ENCODE assay signal across 28 cellular contexts in the genomic region with DNA sequence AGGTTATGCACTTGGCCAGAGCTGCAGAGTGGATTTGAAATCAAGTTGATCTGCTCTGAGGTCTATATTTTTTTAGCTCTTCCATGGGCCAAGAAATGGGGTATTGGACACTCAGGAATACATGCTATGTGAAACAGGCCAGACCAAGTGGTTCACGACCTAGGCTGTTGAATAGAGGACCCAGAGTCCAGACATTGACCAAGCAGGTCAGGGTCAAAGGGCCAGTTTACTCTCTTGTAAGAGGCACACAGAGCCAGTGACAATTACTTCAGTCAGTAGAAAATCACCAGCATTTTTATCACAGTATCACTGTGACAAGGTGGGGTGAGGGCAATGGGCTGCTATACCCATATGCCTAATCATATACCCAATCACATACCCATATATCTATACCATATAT.
"Had no signal": no experiment of that assay in that cellular context is flagged by ENCODE, and none has a peak within 500 bp of the region (broad histone marks: within the 10 kb centered on the region; RNA-seq: fewer than 3 reads in every experiment).

No MANE protein-coding gene starts in this region.

- H3K4me3 ChIP-seq: colonic mucosa, coronary artery, dorsolateral prefrontal cortex, esophagus muscularis mucosa, esophagus squamous epithelium, gastrocnemius medialis, gastroesophageal sphincter, heart left ventricle, heart right ventricle had no signal

- H3K36me3 ChIP-seq: colonic mucosa, esophagus muscularis mucosa, esophagus squamous epithelium, gastrocnemius medialis, gastroesophageal sphincter, heart left ventricle, heart right ventricle had no signal

- H3K27me3 ChIP-seq: colonic mucosa, esophagus muscularis mucosa, esophagus squamous epithelium, gastrocnemius medialis, gastroesophageal sphincter had no signal

- H3K4me1 ChIP-seq: colonic mucosa, esophagus muscularis mucosa, esophagus squamous epithelium, foreskin keratinocyte, gastrocnemius medialis, gastroesophageal sphincter, heart left ventricle, heart right ventricle had no signal

- FAIRE-seq: colon, endometrium, endothelial cell of umbilical vein, frontal cortex had no signal

- DNase-seq: colonic mucosa; cortex of kidney; dermis blood vessel endothelial cell; dorsolateral prefrontal cortex; effector CD4-positive, alpha-beta T cell; effector CD8-positive, alpha-beta T cell; effector memory CD4-positive, alpha-beta T cell; effector memory CD8-positive, alpha-beta T cell; endodermal cell; erythroblast; esophagus squamous epithelium; foreskin fibroblast; foreskin keratinocyte; foreskin melanocyte; gastrocnemius medialis; glutamatergic neuron; head of caudate nucleus; heart left ventricle; heart right ventricle had no signal

- H3K9me3 ChIP-seq: colonic mucosa, esophagus muscularis mucosa, esophagus squamous epithelium, gastrocnemius medialis, gastroesophageal sphincter, heart left ventricle, heart right ventricle had no signal

- ATAC-seq: effector memory CD8-positive, alpha-beta T cell; esophagus mucosa; foreskin keratinocyte; gastrocnemius medialis; gastroesophageal sphincter; heart left ventricle; heart right ventricle had no signal

- H3K27ac ChIP-seq: colonic mucosa, coronary artery, dorsolateral prefrontal cortex, epithelial cell of prostate, esophagus muscularis mucosa, esophagus squamous epithelium, foreskin keratinocyte, gastrocnemius medialis, gastroesophageal sphincter, heart left ventricle, heart right ventricle had no signal
